Comparison of ENCODE assay signal across 18 cellular contexts in genomic region chr14:50669441-50669986, GRCh38. TPM values are rescaled to one million over a fixed set of nuclear protein-coding genes. Genes with fewer than 3 reads are reported as not detected.
DNase-seq lines count a peak whose midpoint lies in the region; ATAC-seq, FAIRE-seq and TF ChIP-seq lines count a peak whose summit lies in the region.
"Had no signal": no experiment of that assay in that cellular context is flagged by ENCODE, and none has a peak within 500 bp of the region (broad histone marks: within the 10 kb centered on the region; RNA-seq: fewer than 3 reads in every experiment).

No MANE protein-coding gene starts in this region.

- peak overlapping the region; percentile 86 for H2AK5ac ChIP-seq in mesendoderm (ENCODE audit: low read length)

- peaks cover 17% of the 10 kb centered on the region for H3K79me2 ChIP-seq in mesendoderm (ENCODE audit: control insufficient read depth, insufficient read depth, low read length)

- no peak for ATAC-seq in GM19328 (IDR thresholded peaks at IDR 0.05; ENCODE audit: unreplicated experiment)
- ATAC-seq in HG03520 (IDR thresholded peaks at IDR 0.05; ENCODE audit: unreplicated experiment), result no peak
- ATAC-seq: heart right ventricle; left lobe of liver; naive thymus-derived CD4-positive, alpha-beta T cell; psoas muscle had no signal

- H4K8ac ChIP-seq in mesendoderm (ENCODE audit: low read depth, low read length), result no peak overlapping the region

- peaks cover 11% of the 10 kb centered on the region for H3K36me3 Mint-ChIP-seq in Caco-2 (ENCODE audit: insufficient read depth, unreplicated experiment)

- TF ChIP-seq CTCF in A673 (conservative IDR thresholded peaks at IDR 0.05; ENCODE audit: low read depth, low read length) (no peak), bronchial epithelial cell (IDR thresholded peaks at IDR 0.05; ENCODE audit: insufficient read depth, low read length, severe bottlenecking) (no peak), Caco-2 (IDR thresholded peaks at IDR 0.05; ENCODE audit: insufficient read depth in 1 of 2, low read depth in 1 of 2, low read length in 1 of 2, severe bottlenecking in 1 of 2, unreplicated experiment in 1 of 2) (no peak)

- H3K56ac ChIP-seq in mesendoderm (ENCODE audit: low read length), result peak overlapping the region; percentile 67

- no peak overlapping the region for H3K27ac Mint-ChIP-seq in Caco-2 (ENCODE audit: unreplicated experiment)
- H3K27ac Mint-ChIP-seq: naive thymus-derived CD4-positive, alpha-beta T cell; T-helper 1 cell treated with Interleukin-12 subunit alpha and Interleukin-12 subunit beta and Interleukin-4 antibody, amounts not matched to agents 30 μg/mL and 1 μg/mL, for 36 hours had no signal

- H3K36me3 ChIP-seq in A673 (ENCODE audit: insufficient read depth, low read length, poor library complexity, severe bottlenecking) (no peaks in the 10 kb centered on the region), HAP-1 (replicated peaks) (peaks cover 4% of the 10 kb centered on the region; the same call in 1 of the 2 replicates), bronchial epithelial cell (ENCODE audit: control insufficient read depth, insufficient read depth, low read length) (no peaks in the 10 kb centered on the region), mesendoderm (ENCODE audit: control insufficient read depth, insufficient read depth, low read length) (no peaks in the 10 kb centered on the region), Caco-2 (ENCODE audit: control insufficient read depth, insufficient read depth, low read length) (no peaks in the 10 kb centered on the region)

- no peak overlapping the region for H3K4me3 Mint-ChIP-seq in Caco-2 (ENCODE audit: unreplicated experiment)
- H3K4me3 Mint-ChIP-seq: naive thymus-derived CD4-positive, alpha-beta T cell; T-helper 1 cell treated with Interleukin-12 subunit alpha and Interleukin-12 subunit beta and Interleukin-4 antibody, amounts not matched to agents 30 μg/mL and 1 μg/mL, for 36 hours had no signal

- no peak overlapping the region for H3K27ac ChIP-seq in A673 (ENCODE audit: low read depth, low read length, poor library complexity, severe bottlenecking)
- H3K27ac ChIP-seq in mesendoderm (ENCODE audit: low read depth, low read length), result no peak overlapping the region

- in situ Hi-C loops in HAP-1 (cut with MboI; ENCODE audit: low sequenced_read_pairs), result no loop called here

- WGBS in mesendoderm (ENCODE audit: extremely low coverage, insufficient coverage, low lambda C conversion rate), result no CpG with 5 or more reads among the region's 4 CpGs

- no peak overlapping the region for H3K9ac ChIP-seq in mesendoderm (ENCODE audit: low read length)

- no peak overlapping the region for H3K23ac ChIP-seq in mesendoderm (ENCODE audit: low read length)

- H3K18ac ChIP-seq in mesendoderm (ENCODE audit: low read length), result no peak overlapping the region

- H3K9me3 Mint-ChIP-seq in Caco-2 (ENCODE audit: unreplicated experiment), result no peaks in the 10 kb centered on the region
- H3K9me3 Mint-ChIP-seq: naive thymus-derived CD4-positive, alpha-beta T cell; T-helper 1 cell treated with Interleukin-12 subunit alpha and Interleukin-12 subunit beta and Interleukin-4 antibody, amounts not matched to agents 30 μg/mL and 1 μg/mL, for 36 hours had no signal

- no peak overlapping the region for H2BK15ac ChIP-seq in mesendoderm (replicated peaks; ENCODE audit: low read depth)

- H3K9me3 ChIP-seq in A673 (ENCODE audit: low read depth, low read length, poor library complexity, severe bottlenecking) (no peaks in the 10 kb centered on the region), HAP-1 (no peaks in the 10 kb centered on the region), Caco-2 (no peaks in the 10 kb centered on the region)
- H3K9me3 ChIP-seq: esophagus muscularis mucosa, heart right ventricle, psoas muscle had no signal

- H4K5ac ChIP-seq in mesendoderm (ENCODE audit: low read length), result no peak overlapping the region

- BruUV-seq in A673 (replicated peaks; lab: Mats Ljungman, UMichigan) (no TSS peak), Caco-2 (replicated peaks; lab: Mats Ljungman, UMichigan) (no TSS peak)

- no peak overlapping the region for H3K4ac ChIP-seq in mesendoderm (ENCODE audit: low read depth, low read length)

- H3K27me3 Mint-ChIP-seq in Caco-2 (ENCODE audit: insufficient read depth, unreplicated experiment), result no peaks in the 10 kb centered on the region

- peaks cover 5% of the 10 kb centered on the region for H3K4me1 Mint-ChIP-seq in Caco-2 (ENCODE audit: low read depth, unreplicated experiment)

- intact Hi-C loops in A673 (cut with micrococcal nuclease; ENCODE audit: unreplicated experiment) (no loop called here), Caco-2 (cut with micrococcal nuclease; ENCODE audit: unreplicated experiment) (no loop called here)

- peak; percentile 86 for FAIRE-seq in bronchial epithelial cell (lab: Jason Lieb, UNC)

- H3K27me3 ChIP-seq in A673 (replicated peaks; ENCODE audit: insufficient read depth, low read depth, low read length, poor library complexity), result no peaks in the 10 kb centered on the region
- H3K27me3 ChIP-seq in HAP-1 (ENCODE audit: low read depth), result no peaks in the 10 kb centered on the region
- H3K27me3 ChIP-seq in bronchial epithelial cell (ENCODE audit: control insufficient read depth, insufficient read depth, low read length), result no peaks in the 10 kb centered on the region
- H3K27me3 ChIP-seq in mesendoderm (ENCODE audit: insufficient read depth, low read length, poor library complexity), result no peaks in the 10 kb centered on the region
- no peaks in the 10 kb centered on the region for H3K27me3 ChIP-seq in Caco-2 (replicated peaks; ENCODE audit: control insufficient read depth, insufficient read depth, low read length)
- H3K27me3 ChIP-seq: esophagus muscularis mucosa, heart right ventricle had no signal

- H2BK5ac ChIP-seq in mesendoderm (ENCODE audit: low read length), result peak overlapping the region; percentile 72

- CTCF ChIA-PET in A673 (lab: Charles Lee) (no interaction called here), Caco-2 (lab: Charles Lee) (no interaction called here)

- H2BK120ac ChIP-seq in mesendoderm (ENCODE audit: low read depth, low read length), result no peak overlapping the region

- peaks cover 24% of the 10 kb centered on the region for H3K4me1 ChIP-seq in A673 (ENCODE audit: insufficient read depth, low read length, poor library complexity, severe bottlenecking)
- peaks cover 29% of the 10 kb centered on the region for H3K4me1 ChIP-seq in HAP-1
- peaks cover 9% of the 10 kb centered on the region for H3K4me1 ChIP-seq in mesendoderm (ENCODE audit: control insufficient read depth, low read depth, low read length)
- peaks cover 28% of the 10 kb centered on the region for H3K4me1 ChIP-seq in Caco-2

- no peak overlapping the region for H3K4me2 ChIP-seq in mesendoderm (ENCODE audit: low read length)

- DNase-seq in A673 (ENCODE audit: low spot score) (no peak), HAP-1 (ENCODE audit: low spot score in 2 of 2) (peak; percentile 42 to 52), bronchial epithelial cell (ENCODE audit: low read depth) (no peak), mesendoderm (peak; percentile 47), Caco-2 (no peak), NCI-H446 treated with DMSO at 0.1 percent for 48 hours (lab: John Stamatoyannopoulos, UW) (no peak)
- DNase-seq: activated effector memory CD4-positive, alpha-beta T cell treated with anti-CD3 and anti-CD28 coated beads, Interleukin-2, amount 50 U/mL, for 16 hours; COR-L47; heart right ventricle; naive thymus-derived CD4-positive, alpha-beta T cell; NCI-H2029 treated with DMSO at 0.1 percent for 48 hours; psoas muscle; RPMI8226 had no signal

- POLR2A ChIA-PET in A673 (lab: Charles Lee; ENCODE audit: low non-redundant PET), result no interaction called here
- POLR2A ChIA-PET in Caco-2 (lab: Charles Lee), result no interaction called here

- H3K4me3 ChIP-seq in A673 (ENCODE audit: low read depth, low read length, poor library complexity, severe bottlenecking) (peak overlapping the region; percentile 90), HAP-1 (no peak overlapping the region), bronchial epithelial cell (ENCODE audit: low read depth, low read length) (no peak overlapping the region), mesendoderm (ENCODE audit: low read length) (no peak overlapping the region), Caco-2 (ENCODE audit: low read depth, low read length) (no peak overlapping the region)

- no peaks in the 10 kb centered on the region for H3K79me1 ChIP-seq in mesendoderm (ENCODE audit: low read length)

RNA-seq across cellular contexts. Expression of gene SAV1, which starts 1.4 kb away (rescaled TPM):
- total RNA-seq in A673 (2021) (35.2 and 36.5 TPM in 2 replicates), bronchial epithelial cell (26.9 and 28.7 TPM in 2 replicates), Caco-2 (2022) (28.0 and 28.3 TPM in 2 replicates)
- polyA plus RNA-seq in mesendoderm (2013, experiment 1 of 2), result 56.9 TPM
- 57.0 TPM for polyA plus RNA-seq in mesendoderm (2013, experiment 2 of 2)

Comparison
In these comparisons a context has a peak if more than half of its experiments do, and no peak if none do; other contexts are left out.
1. DNase-seq: peak in HAP-1 (2 of 2) and mesendoderm (single experiment); none in A673 (single experiment), bronchial epithelial cell (single experiment), Caco-2 (0 of 2) and NCI-H446 treated with DMSO at 0.1 percent for 48 hours (single experiment).